ENCODE assay signal across 25 cellular contexts in genomic region chrX:1035206-1035605, GRCh38.
DNase-seq lines count a peak whose midpoint lies in the region; ATAC-seq and TF ChIP-seq lines count a peak whose summit lies in the region.
"Had no signal": no experiment of that assay in that cellular context is flagged by ENCODE, and none has a peak within 500 bp of the region (broad histone marks: within the 10 kb centered on the region; RNA-seq: fewer than 3 reads in every experiment).

No MANE protein-coding gene starts in this region.

- H3K27ac ChIP-seq in suprapubic skin (no peak overlapping the region), psoas muscle (no peak overlapping the region), prostate gland (no peak overlapping the region)
- H3K27ac ChIP-seq: BLaER1 treated with 17β-estradiol and CSF1 and Interleukin-3, amounts not matched to agents 10 nM and 100 nM; C4-2B had no signal

- WGBS in suprapubic skin: 75% methylated on average over 19 of the region's 19 CpGs
- 53 to 65% (median 64%) methylated on average over 19 of the region's 19 CpGs for WGBS in psoas muscle, 3 donors
- WGBS in prostate gland: 53% methylated on average over 19 of the region's 19 CpGs

- no peak overlapping the region for H3K4me3 ChIP-seq in suprapubic skin
- no peak overlapping the region for H3K4me3 ChIP-seq in psoas muscle
- no peak overlapping the region for H3K4me3 ChIP-seq in prostate gland
- H3K4me3 ChIP-seq: BLaER1 treated with 17β-estradiol and CSF1 and Interleukin-3, amounts not matched to agents 10 nM and 100 nM; GM12878 had no signal

- no peaks in the 10 kb centered on the region for H3K4me1 ChIP-seq in suprapubic skin
- no peaks in the 10 kb centered on the region for H3K4me1 ChIP-seq in psoas muscle
- no peaks in the 10 kb centered on the region for H3K4me1 ChIP-seq in prostate gland (replicated peaks)
- H3K4me1 ChIP-seq: Caco-2 had no signal

- H3K27me3 ChIP-seq in suprapubic skin: no peaks in the 10 kb centered on the region
- no peaks in the 10 kb centered on the region for H3K27me3 ChIP-seq in psoas muscle (ENCODE audit: insufficient read depth in 3 of 3, low read length in 2 of 3)
- H3K27me3 ChIP-seq in prostate gland (replicated peaks; ENCODE audit: insufficient read depth): no peaks in the 10 kb centered on the region

- peaks cover 4% of the 10 kb centered on the region for H3K36me3 Mint-ChIP-seq in nephron progenitor cell (ENCODE audit: low read depth)
- H3K36me3 Mint-ChIP-seq: CD8-positive, alpha-beta T cell had no signal

- H3K4me1 Mint-ChIP-seq in nephron progenitor cell: peaks cover 5% of the 10 kb centered on the region
- H3K4me1 Mint-ChIP-seq: B cell had no signal

- TF ChIP-seq CTCF in nephron progenitor cell (IDR thresholded peaks at IDR 0.05) (no peak), suprapubic skin (IDR thresholded peaks at IDR 0.05) (no peak), psoas muscle (IDR thresholded peaks at IDR 0.05) (no peak), prostate gland (IDR thresholded peaks at IDR 0.05) (no peak)

- H3K27me3 Mint-ChIP-seq in nephron progenitor cell (ENCODE audit: low read depth, poor library complexity): peaks cover 14% of the 10 kb centered on the region
- H3K27me3 Mint-ChIP-seq: B cell; CD4-positive, alpha-beta T cell had no signal

- peak; percentile 1 for DNase-seq in iPS-NIHi11 (ENCODE audit: low spot score)
- no peak for DNase-seq in nephron progenitor cell
- peak; percentile 56 for DNase-seq in posterior vena cava (ENCODE audit: low spot score)
- peak; percentile 15 to 61 for DNase-seq in suprapubic skin (ENCODE audit: low spot score in 2 of 2)
- no peak for DNase-seq in AML-193 (lab: John Stamatoyannopoulos, UW)
- no peak for DNase-seq in psoas muscle
- DNase-seq in prostate gland (ENCODE audit: low spot score): no peak
- DNase-seq: 8988T; ACHN; Caco-2; Calu3; CD4-positive, alpha-beta T cell; CD8-positive, alpha-beta T cell; DMS 273 treated with DMSO at 0.1 percent for 48 hours; DMS153; DMS53; DMS79; DND-41; EL; GDM1 had no signal

- no peak for TF ChIP-seq POLR2A in suprapubic skin (IDR thresholded peaks at IDR 0.05)
- TF ChIP-seq POLR2A in prostate gland (IDR thresholded peaks at IDR 0.05): no peak

- H3K9me3 ChIP-seq in suprapubic skin (peaks cover 16% of the 10 kb centered on the region), psoas muscle (peaks cover 17% of the 10 kb centered on the region), prostate gland (no peaks in the 10 kb centered on the region)
- H3K9me3 ChIP-seq: Caco-2 had no signal

- H3K27ac Mint-ChIP-seq in nephron progenitor cell: peak overlapping the region; percentile 59
- H3K27ac Mint-ChIP-seq: B cell; CD4-positive, alpha-beta T cell; CD8-positive, alpha-beta T cell had no signal

- peaks cover 17% of the 10 kb centered on the region for H3K9me3 Mint-ChIP-seq in nephron progenitor cell

- H3K4me3 Mint-ChIP-seq in nephron progenitor cell: no peak overlapping the region
- H3K4me3 Mint-ChIP-seq: B cell; CD4-positive, alpha-beta T cell; CD8-positive, alpha-beta T cell had no signal

- intact Hi-C loops in posterior vena cava (cut with DNase I): loop anchor here in 1 of 2 donors (5.0 kb wide), 1 partner anchor 377 kb away; no protein-coding TSS in a partner anchor
- intact Hi-C loops in psoas muscle (cut with DNase I): no loop called here
- intact Hi-C loops in prostate gland (cut with DNase I): no loop called here

- no peak for TF ChIP-seq EP300 in suprapubic skin (IDR thresholded peaks at IDR 0.05)

- H3K36me3 ChIP-seq in suprapubic skin (no peaks in the 10 kb centered on the region), psoas muscle (ENCODE audit: insufficient read depth in 1 of 2, low read depth in 1 of 2) (no peaks in the 10 kb centered on the region), prostate gland (no peaks in the 10 kb centered on the region)
- H3K36me3 ChIP-seq: BLaER1 treated with 17β-estradiol and CSF1 and Interleukin-3, amounts not matched to agents 10 nM and 100 nM had no signal

- ATAC-seq in GM19328 (IDR thresholded peaks at IDR 0.05; ENCODE audit: unreplicated experiment) (no peak), psoas muscle (no peak)
- ATAC-seq: CD8-positive, alpha-beta T cell; GM12878 had no signal

Comparison
In these comparisons a context has a peak if more than half of its experiments do, and no peak if none do; other contexts are left out.
1. DNase-seq: peak in iPS-NIHi11 (single experiment), posterior vena cava (single experiment) and suprapubic skin (2 of 2); none in nephron progenitor cell (single experiment), AML-193 (0 of 2), psoas muscle (0 of 2) and prostate gland (single experiment).